In genomic region chr4:20020049-20020448, GRCh38 we compare ENCODE assay signal across 17 cellular contexts.
DNase-seq lines count a peak whose midpoint lies in the region; ATAC-seq, FAIRE-seq and TF ChIP-seq lines count a peak whose summit lies in the region.
"Had no signal": no experiment of that assay in that cellular context is flagged by ENCODE, and none has a peak within 500 bp of the region (broad histone marks: within the 10 kb centered on the region; RNA-seq: fewer than 3 reads in every experiment).

No MANE protein-coding gene starts in this region.

- H3K27ac Mint-ChIP-seq in GM23338: no peak overlapping the region
- H3K27ac Mint-ChIP-seq: B cell; CD8-positive, alpha-beta T cell had no signal

- CTCF ChIA-PET in IMR-90 (lab: Yijun Ruan, JAX): no interaction called here

- dilution Hi-C loops in IMR-90 (cut with HindIII; ENCODE audit: low sequenced_read_pairs, unreplicated experiment): no loop called here

- ATAC-seq in IMR-90 (ENCODE audit: low read depth) (no peak), GM23338 (no peak)
- ATAC-seq: CD8-positive, alpha-beta T cell; K562 had no signal

- no peak overlapping the region for H3K4me3 Mint-ChIP-seq in GM23338
- H3K4me3 Mint-ChIP-seq: B cell; CD8-positive, alpha-beta T cell had no signal

- H3K9ac ChIP-seq in IMR-90 (ENCODE audit: low read depth, low read length) (no peak overlapping the region), mesenchymal stem cell (ENCODE audit: low read length) (no peak overlapping the region)
- H3K9ac ChIP-seq: BLaER1 treated with 17β-estradiol and CSF1 and Interleukin-3, amounts not matched to agents 10 nM and 100 nM had no signal

- no peak overlapping the region for H3K14ac ChIP-seq in IMR-90 (replicated peaks; ENCODE audit: low read depth, low read length)
- no peak overlapping the region for H3K14ac ChIP-seq in mesenchymal stem cell (ENCODE audit: low read length in 2 of 2)

- H3K23ac ChIP-seq in IMR-90 (ENCODE audit: low read depth, low read length) (no peak overlapping the region), mesenchymal stem cell (ENCODE audit: low read length in 2 of 2) (no peak overlapping the region)

- no peaks in the 10 kb centered on the region for H3K4me1 Mint-ChIP-seq in GM23338
- H3K4me1 Mint-ChIP-seq: B cell had no signal

- H3K4me3 ChIP-seq in ACC112 (ENCODE audit: low read depth, low read length) (no peak overlapping the region), IMR-90 (ENCODE audit: insufficient read depth, low read depth, low read length) (no peak overlapping the region), bronchial epithelial cell (ENCODE audit: low read depth, low read length) (no peak overlapping the region), mesenchymal stem cell (ENCODE audit: insufficient read depth in 1 of 2, low read depth in 1 of 2, low read length in 2 of 2) (no peak overlapping the region), esophagus squamous epithelium (no peak overlapping the region), GM23338 (no peak overlapping the region)
- H3K4me3 ChIP-seq: BLaER1 treated with 17β-estradiol and CSF1 and Interleukin-3, amounts not matched to agents 10 nM and 100 nM; HAP-1; K562 had no signal

- TF ChIP-seq CTCF in IMR-90 (conservative IDR thresholded peaks at IDR 0.05; ENCODE audit: low read depth, low read length): no peak
- no peak for TF ChIP-seq CTCF in bronchial epithelial cell (IDR thresholded peaks at IDR 0.05; ENCODE audit: insufficient read depth, low read length, severe bottlenecking)
- TF ChIP-seq CTCF in esophagus squamous epithelium (IDR thresholded peaks at IDR 0.05): no peak
- TF ChIP-seq CTCF in GM23338 (conservative IDR thresholded peaks at IDR 0.05; ENCODE audit: low read depth in 2 of 2): no peak

- no peak overlapping the region for H3K18ac ChIP-seq in IMR-90 (ENCODE audit: low read depth, low read length)
- H3K18ac ChIP-seq in mesenchymal stem cell (ENCODE audit: low read depth in 1 of 2, low read length in 2 of 2): no peak overlapping the region

- TF ChIP-seq POLR2A in IMR-90 (IDR thresholded peaks at IDR 0.05; ENCODE audit: low read depth, low read length) (no peak), esophagus squamous epithelium (IDR thresholded peaks at IDR 0.05) (no peak)

- H3K56ac ChIP-seq in IMR-90 (ENCODE audit: extremely low read depth, insufficient read depth, low read length): no peak overlapping the region

- H3F3A ChIP-seq in GM23338 (replicated peaks; ENCODE audit: low read depth): no peaks in the 10 kb centered on the region

- no TSS peak for BruUV-seq in IMR-90 (replicated peaks; lab: Mats Ljungman, UMichigan)

- H3K79me1 ChIP-seq in IMR-90 (ENCODE audit: low read depth in 1 of 2, low read length in 2 of 2): no peaks in the 10 kb centered on the region
- no peaks in the 10 kb centered on the region for H3K79me1 ChIP-seq in mesenchymal stem cell (replicated peaks; ENCODE audit: low read length, poor library complexity, severe bottlenecking)

- H3K27me3 Mint-ChIP-seq in GM23338 (ENCODE audit: insufficient read depth, low read depth, poor library complexity): peaks cover 2% of the 10 kb centered on the region
- H3K27me3 Mint-ChIP-seq: B cell had no signal

- no peaks in the 10 kb centered on the region for H3K9me3 ChIP-seq in IMR-90 (ENCODE audit: control insufficient read depth, insufficient read depth, low read length)
- no peaks in the 10 kb centered on the region for H3K9me3 ChIP-seq in mesenchymal stem cell (ENCODE audit: control insufficient read depth, low read length)
- H3K9me3 ChIP-seq in esophagus squamous epithelium: no peaks in the 10 kb centered on the region
- H3K9me3 ChIP-seq: BLaER1 treated with 17β-estradiol and CSF1 and Interleukin-3, amounts not matched to agents 10 nM and 100 nM; HAP-1 had no signal

- H4K20me1 ChIP-seq in IMR-90 (ENCODE audit: insufficient read depth, low read length): no peaks in the 10 kb centered on the region
- no peaks in the 10 kb centered on the region for H4K20me1 ChIP-seq in GM23338 (replicated peaks; ENCODE audit: insufficient read depth)
- H4K20me1 ChIP-seq: BLaER1 treated with 17β-estradiol and CSF1 and Interleukin-3, amounts not matched to agents 10 nM and 100 nM had no signal

- H3K4ac ChIP-seq in IMR-90 (ENCODE audit: low read depth, low read length): no peak overlapping the region
- no peak overlapping the region for H3K4ac ChIP-seq in mesenchymal stem cell (ENCODE audit: low read depth in 1 of 2, low read length in 2 of 2)

- no peak overlapping the region for H2AK9ac ChIP-seq in IMR-90 (replicated peaks; ENCODE audit: low read depth, low read length, poor library complexity)

- H2BK15ac ChIP-seq in IMR-90 (ENCODE audit: low read depth, low read length) (no peak overlapping the region), mesenchymal stem cell (ENCODE audit: low read depth, poor library complexity, severe bottlenecking) (no peak overlapping the region)

- H4K91ac ChIP-seq in IMR-90 (ENCODE audit: insufficient read depth, low read depth, low read length): no peak overlapping the region
- H4K91ac ChIP-seq in mesenchymal stem cell (ENCODE audit: low read length): no peak overlapping the region

- H4K8ac ChIP-seq in IMR-90 (ENCODE audit: low read depth in 2 of 2, low read length in 2 of 2) (no peak overlapping the region), mesenchymal stem cell (ENCODE audit: low read length) (no peak overlapping the region)

- H3K9me2 ChIP-seq in GM23338 (ENCODE audit: insufficient read depth): no peaks in the 10 kb centered on the region; the same call in 1 of the 2 replicates

- in situ Hi-C loops in IMR-90 (cut with MboI; ENCODE audit: low sequenced_read_pairs): no loop called here

- FAIRE-seq in bronchial epithelial cell (lab: Jason Lieb, UNC): no peak
- FAIRE-seq: K562 had no signal

- H3K79me2 ChIP-seq in ACC112 (ENCODE audit: control insufficient read depth, insufficient read depth, low read length, unreplicated experiment) (no peaks in the 10 kb centered on the region), GM23338 (replicated peaks; ENCODE audit: insufficient read depth) (no peaks in the 10 kb centered on the region)

- H3K4me2 ChIP-seq in IMR-90 (ENCODE audit: low read depth, low read length): no peak overlapping the region
- H3K4me2 ChIP-seq in mesenchymal stem cell (ENCODE audit: low read length, poor library complexity, severe bottlenecking): no peak overlapping the region
- H3K4me2 ChIP-seq in GM23338: no peak overlapping the region
- H3K4me2 ChIP-seq: BLaER1 treated with 17β-estradiol and CSF1 and Interleukin-3, amounts not matched to agents 10 nM and 100 nM had no signal

- DNase-seq in IMR-90: no peak
- DNase-seq in bronchial epithelial cell (ENCODE audit: low read depth): peak; percentile 22
- DNase-seq in mesenchymal stem cell: no peak
- no peak for DNase-seq in esophagus squamous epithelium (lab: John Stamatoyannopoulos, UW)
- DNase-seq in activated CD4-positive, alpha-beta T cell treated with anti-CD3 and anti-CD28 coated beads, Interleukin-2, amount 50 U/mL, for 4 hours: no peak
- no peak for DNase-seq in GM23338 (ENCODE audit: low spot score)
- DNase-seq in NCI-H1930 (lab: John Stamatoyannopoulos, UW): no peak
- DNase-seq: 8988T; Calu3; CD8-positive, alpha-beta T cell; GDM1 had no signal

- H2BK20ac ChIP-seq in IMR-90 (ENCODE audit: low read depth, low read length): no peak overlapping the region

- H3K27ac ChIP-seq in ACC112 (ENCODE audit: low read depth, low read length) (0 out of 2 replicates have a peak overlapping the region, but pooled peaks have one; percentile 11), IMR-90 (ENCODE audit: insufficient read depth, low read length) (no peak overlapping the region), mesenchymal stem cell (ENCODE audit: low read length, poor library complexity, severe bottlenecking) (no peak overlapping the region), esophagus squamous epithelium (no peak overlapping the region), GM23338 (ENCODE audit: low read depth) (no peak overlapping the region)
- H3K27ac ChIP-seq: BLaER1 treated with 17β-estradiol and CSF1 and Interleukin-3, amounts not matched to agents 10 nM and 100 nM; HL-60 had no signal

- no CpG with 5 or more reads among the region's 2 CpGs for WGBS in IMR-90 (ENCODE audit: extremely low coverage in 2 of 2, insufficient read length in 1 of 2), 2 experiments
- WGBS in mesenchymal stem cell: 100% methylated on average over 1 of the region's 2 CpGs
- WGBS in esophagus squamous epithelium, 2 donors: 61 to 73% methylated on average over 2 of the region's 2 CpGs

- POLR2A ChIA-PET in IMR-90 (lab: Charles Lee; ENCODE audit: unreplicated experiment): no interaction called here

- peaks cover 20% of the 10 kb centered on the region for H3K4me1 ChIP-seq in ACC112 (ENCODE audit: control insufficient read depth, insufficient read depth, low read length, unreplicated experiment)
- H3K4me1 ChIP-seq in IMR-90 (ENCODE audit: control insufficient read depth, insufficient read depth, low read length): peaks cover 3% of the 10 kb centered on the region
- H3K4me1 ChIP-seq in mesenchymal stem cell (ENCODE audit: control insufficient read depth, insufficient read depth, low read depth, low read length): no peaks in the 10 kb centered on the region
- no peaks in the 10 kb centered on the region for H3K4me1 ChIP-seq in esophagus squamous epithelium
- H3K4me1 ChIP-seq in GM23338 (ENCODE audit: insufficient read depth): no peaks in the 10 kb centered on the region
- H3K4me1 ChIP-seq: BLaER1 treated with 17β-estradiol and CSF1 and Interleukin-3, amounts not matched to agents 10 nM and 100 nM; HAP-1 had no signal

- peaks cover 9% of the 10 kb centered on the region; the same call in 1 of the 3 replicates for H3K9me3 Mint-ChIP-seq in GM23338

- H3K36me3 Mint-ChIP-seq in GM23338 (ENCODE audit: low read depth): 0 out of 3 replicates have a peak, but pooled peaks cover 3% of the 10 kb centered on the region
- H3K36me3 Mint-ChIP-seq: CD8-positive, alpha-beta T cell had no signal

- H3K9me1 ChIP-seq in IMR-90 (ENCODE audit: insufficient read depth, low read length): peaks cover 3% of the 10 kb centered on the region; the same call in 1 of the 2 replicates

- H3K36me3 ChIP-seq in ACC112 (ENCODE audit: insufficient read depth, low read length): no peaks in the 10 kb centered on the region
- H3K36me3 ChIP-seq in IMR-90 (ENCODE audit: control insufficient read depth, insufficient read depth, low read length): no peaks in the 10 kb centered on the region
- H3K36me3 ChIP-seq in bronchial epithelial cell (ENCODE audit: control insufficient read depth, insufficient read depth, low read length): no peaks in the 10 kb centered on the region
- H3K36me3 ChIP-seq in mesenchymal stem cell (ENCODE audit: control insufficient read depth in 1 of 2, insufficient read depth in 2 of 2, low read depth in 1 of 2, low read length in 2 of 2): no peaks in the 10 kb centered on the region
- no peaks in the 10 kb centered on the region for H3K36me3 ChIP-seq in esophagus squamous epithelium
- no peaks in the 10 kb centered on the region for H3K36me3 ChIP-seq in GM23338 (ENCODE audit: insufficient read depth)
- H3K36me3 ChIP-seq: BLaER1 treated with 17β-estradiol and CSF1 and Interleukin-3, amounts not matched to agents 10 nM and 100 nM; HAP-1 had no signal

- intact Hi-C loops in IMR-90 (cut with micrococcal nuclease) (no loop called here), esophagus squamous epithelium (cut with DNase I) (no loop called here)

- H2BK5ac ChIP-seq in IMR-90 (ENCODE audit: low read depth, low read length, poor library complexity, severe bottlenecking) (no peak overlapping the region), mesenchymal stem cell (ENCODE audit: low read depth, low read length, poor library complexity, severe bottlenecking) (peak overlapping the region; percentile 44)

- H2AFZ ChIP-seq in ACC112 (ENCODE audit: low read length, unreplicated experiment) (no peak overlapping the region), IMR-90 (replicated peaks; ENCODE audit: low read length, poor library complexity) (no peak overlapping the region), mesenchymal stem cell (ENCODE audit: low read depth, low read length) (no peak overlapping the region), GM23338 (no peak overlapping the region)

- no peak for TF ChIP-seq RAD21 in IMR-90 (IDR thresholded peaks at IDR 0.05; ENCODE audit: low read length)

- H3K27me3 ChIP-seq in ACC112 (ENCODE audit: insufficient read depth, low read length): no peaks in the 10 kb centered on the region
- no peaks in the 10 kb centered on the region for H3K27me3 ChIP-seq in IMR-90 (ENCODE audit: control insufficient read depth, insufficient read depth, low read length)
- H3K27me3 ChIP-seq in bronchial epithelial cell (ENCODE audit: control insufficient read depth, insufficient read depth, low read length): no peaks in the 10 kb centered on the region
- no peaks in the 10 kb centered on the region for H3K27me3 ChIP-seq in mesenchymal stem cell (ENCODE audit: control insufficient read depth in 1 of 2, insufficient read depth in 1 of 2, low read length in 2 of 2)
- no peaks in the 10 kb centered on the region for H3K27me3 ChIP-seq in esophagus squamous epithelium
- no peaks in the 10 kb centered on the region for H3K27me3 ChIP-seq in GM23338 (ENCODE audit: insufficient read depth)
- H3K27me3 ChIP-seq: BLaER1 treated with 17β-estradiol and CSF1 and Interleukin-3, amounts not matched to agents 10 nM and 100 nM had no signal

- H4K5ac ChIP-seq in IMR-90 (ENCODE audit: low read depth, low read length): no peak overlapping the region

- H2AK5ac ChIP-seq in IMR-90 (ENCODE audit: low read depth, low read length): peak overlapping the region; percentile 53; the same call in 1 of the 2 replicates
- no peak overlapping the region for H2AK5ac ChIP-seq in mesenchymal stem cell (ENCODE audit: low read length, severe bottlenecking)

- H2BK120ac ChIP-seq in IMR-90 (ENCODE audit: low read depth, low read length) (no peak overlapping the region), mesenchymal stem cell (ENCODE audit: low read depth, low read length) (no peak overlapping the region)

- no peak overlapping the region for H2BK12ac ChIP-seq in mesenchymal stem cell (ENCODE audit: low read length in 2 of 2)
